Comparison of ENCODE assay signal across 1 cellular context in genomic region chr4:25376754-25377571, GRCh38.
TF ChIP-seq lines count a peak whose summit lies in the region.

ANAPC4 (plus strand) TSS chr4:25377263; CDS start chr4:25377428, 165 bp downstream.

TF ChIP-seq in HepG2, 621 proteins besides CTCF, POLR2A, EP300 and RAD21 (continued from another document and continues in another):
- no peak; the same call in 1 of the 2 replicates for TF ChIP-seq PAXIP1 (CRISPR knock-in tag; conservative IDR thresholded peaks at IDR 0.05)
- no peak for TF ChIP-seq SUZ12 (IDR thresholded peaks at IDR 0.05; ENCODE audit: low read depth, low read length)
- TF ChIP-seq AFF4 (CRISPR knock-in tag; IDR thresholded peaks at IDR 0.05) = no peak
- no peak for TF ChIP-seq RORA (CRISPR knock-in tag; IDR thresholded peaks at IDR 0.05)
- no peak for TF ChIP-seq ZBTB3 (CRISPR knock-in tag; IDR thresholded peaks at IDR 0.05; ENCODE audit: borderline replicate concordance, low read depth)
- no peak for TF ChIP-seq ZNF766 (CRISPR knock-in tag; IDR thresholded peaks at IDR 0.05; ENCODE audit: borderline replicate concordance)
- no peak for TF ChIP-seq ZNF407 (CRISPR knock-in tag; IDR thresholded peaks at IDR 0.05; ENCODE audit: not compliant biosample characterization)
- TF ChIP-seq DMAP1 (CRISPR knock-in tag; IDR thresholded peaks at IDR 0.05) = 0 out of 2 replicates have a peak, but pooled peaks have one; percentile 5
- peak; percentile 69 for TF ChIP-seq GATAD1 (CRISPR knock-in tag; IDR thresholded peaks at IDR 0.05)
- TF ChIP-seq YY1 (IDR thresholded peaks at IDR 0.05; ENCODE audit: insufficient read depth, insufficient replicate concordance, low read depth, low read length) = peak; percentile 55
- no peak for TF ChIP-seq DNMT1 (CRISPR knock-in tag; IDR thresholded peaks at IDR 0.05)
- TF ChIP-seq ZNF704 (CRISPR knock-in tag; IDR thresholded peaks at IDR 0.05; ENCODE audit: borderline replicate concordance) = no peak
- TF ChIP-seq MYPOP (CRISPR knock-in tag; IDR thresholded peaks at IDR 0.05) = peak; percentile 55; the same call in 1 of the 2 replicates
- TF ChIP-seq ZNF282 (IDR thresholded peaks at IDR 0.05; ENCODE audit: partially characterized antibody) = no peak
- TF ChIP-seq SNAPC4 (CRISPR knock-in tag; IDR thresholded peaks at IDR 0.05) = no peak
- no peak for TF ChIP-seq HCFC1 (IDR thresholded peaks at IDR 0.05; ENCODE audit: low read depth, low read length)
- TF ChIP-seq ZNF768 (CRISPR knock-in tag; IDR thresholded peaks at IDR 0.05) = no peak
- peak; percentile 68; the same call in 1 of the 2 replicates for TF ChIP-seq ZNF563 (CRISPR knock-in tag; IDR thresholded peaks at IDR 0.05)
- TF ChIP-seq ONECUT2 (CRISPR knock-in tag; IDR thresholded peaks at IDR 0.05) = no peak
- no peak for TF ChIP-seq FOXP1 (IDR thresholded peaks at IDR 0.05)
- TF ChIP-seq FOXP1 (CRISPR knock-in tag; IDR thresholded peaks at IDR 0.05) = no peak
- TF ChIP-seq HES4 (CRISPR knock-in tag; IDR thresholded peaks at IDR 0.05; ENCODE audit: borderline replicate concordance) = 0 out of 2 replicates have a peak, but pooled peaks have one; percentile 28
- no peak for TF ChIP-seq CEBPG (CRISPR knock-in tag; IDR thresholded peaks at IDR 0.05)
- TF ChIP-seq CREM (IDR thresholded peaks at IDR 0.05) = no peak
- no peak for TF ChIP-seq CREM (CRISPR knock-in tag; IDR thresholded peaks at IDR 0.05)
- no peak for TF ChIP-seq ZNF484 (CRISPR knock-in tag; IDR thresholded peaks at IDR 0.05; ENCODE audit: borderline replicate concordance, low read depth)
- TF ChIP-seq DBP (CRISPR knock-in tag; IDR thresholded peaks at IDR 0.05; ENCODE audit: not compliant biosample characterization) = no peak
- TF ChIP-seq HOMEZ (CRISPR knock-in tag; IDR thresholded peaks at IDR 0.05; ENCODE audit: low read depth) = peak; percentile 51; the same call in 1 of the 2 replicates
- TF ChIP-seq ZFY (CRISPR knock-in tag; IDR thresholded peaks at IDR 0.05) = peak; percentile 66
